ENCODE assay signal across 13 cellular contexts in genomic region chr5:74642543-74642863, GRCh38. TPM values are rescaled to one million over a fixed set of nuclear protein-coding genes. Genes with fewer than 3 reads are reported as not detected.
DNase-seq lines count a peak whose midpoint lies in the region; ATAC-seq, FAIRE-seq and TF ChIP-seq lines count a peak whose summit lies in the region.
"Had no signal": no experiment of that assay in that cellular context is flagged by ENCODE, and none has a peak within 500 bp of the region (broad histone marks: within the 10 kb centered on the region; RNA-seq: fewer than 3 reads in every experiment).

No MANE protein-coding gene starts in this region.

- peak overlapping the region; percentile 94 for H3K27ac ChIP-seq in left ventricle myocardium inferior (replicated peaks)
- H3K27ac ChIP-seq in mesodermal cell (ENCODE audit: low read depth, low read length, severe bottlenecking) = peak overlapping the region; percentile 91
- H3K27ac ChIP-seq in upper lobe of right lung = peak overlapping the region; percentile 93

- H3K4me3 ChIP-seq in left ventricle myocardium inferior = no peak overlapping the region
- no peak overlapping the region for H3K4me3 ChIP-seq in mesodermal cell (ENCODE audit: extremely low read depth, insufficient read depth, low read length, poor library complexity, severe bottlenecking)
- H3K4me3 ChIP-seq in upper lobe of right lung = no peak overlapping the region

- H3K4me3 Mint-ChIP-seq in central memory CD8-positive, alpha-beta T cell = no peak overlapping the region

- H3K9me3 ChIP-seq in left ventricle myocardium inferior (replicated peaks) (no peaks in the 10 kb centered on the region), mesodermal cell (ENCODE audit: control insufficient read depth, low read length) (no peaks in the 10 kb centered on the region), upper lobe of right lung (no peaks in the 10 kb centered on the region)

- peaks cover 13% of the 10 kb centered on the region for H3K36me3 Mint-ChIP-seq in central memory CD8-positive, alpha-beta T cell (ENCODE audit: insufficient read depth)

- no peaks in the 10 kb centered on the region for H3K9me3 Mint-ChIP-seq in central memory CD8-positive, alpha-beta T cell

- no peaks in the 10 kb centered on the region for H3K27me3 Mint-ChIP-seq in central memory CD8-positive, alpha-beta T cell

- intact Hi-C loops in left ventricle myocardium inferior (cut with micrococcal nuclease) (loop anchor here (5.0 to 10.0 kb wide), 2 partner anchors 605 to 848 kb away; no protein-coding TSS in a partner anchor), Right ventricle myocardium inferior (cut with DNase I) (loop anchor here (5.0 to 10.0 kb wide), 8 partner anchors 105 to 1048 kb away; no protein-coding TSS in a partner anchor), upper lobe of right lung (cut with DNase I) (loop anchor here (5.0 kb wide), 1 partner anchor 605 kb away; no protein-coding TSS in a partner anchor)

- H3K36me3 ChIP-seq in left ventricle myocardium inferior = no peaks in the 10 kb centered on the region
- H3K36me3 ChIP-seq in mesodermal cell (ENCODE audit: control insufficient read depth, insufficient read depth, low read length) = peaks cover 19% of the 10 kb centered on the region
- no peaks in the 10 kb centered on the region for H3K36me3 ChIP-seq in upper lobe of right lung

- WGBS in mesodermal cell (ENCODE audit: insufficient coverage in 2 of 2), 2 experiments = 79 to 93% methylated on average over 2 to 4 of the region's 6 CpGs

- DNase-seq in left ventricle myocardium inferior (no peak), Right ventricle myocardium inferior (ENCODE audit: missing footprints) (no peak), upper lobe of right lung (no peak), GM12891 (ENCODE audit: insufficient read length, low spot score) (no peak), NCI-H1092 treated with DMSO at 0.1 percent for 48 hours (lab: John Stamatoyannopoulos, UW) (no peak)
- DNase-seq in central memory CD8-positive, alpha-beta T cell (ENCODE audit: low spot score in 2 of 2) = no peak
- DNase-seq: activated CD8-positive, alpha-beta memory T cell treated with anti-CD3 and anti-CD28 coated beads, Interleukin-2, amount 50 U/mL, for 48 hours; effector CD4-positive, alpha-beta T cell; SHP77 treated with DMSO at 0.1 percent for 48 hours; stimulated activated CD4-positive, alpha-beta T cell treated with anti-CD3 and anti-CD28 coated beads, Interleukin-1b, Interleukin-23, amount 100 ng/mL, for 48 hours had no signal

- no peak for ATAC-seq in Right ventricle myocardium inferior
- no peak for ATAC-seq in central memory CD8-positive, alpha-beta T cell (replicated peaks; ENCODE audit: extremely low read depth, poor library complexity, severe bottlenecking)
- ATAC-seq in upper lobe of right lung = no peak
- no peak for ATAC-seq in GM19328 (IDR thresholded peaks at IDR 0.05; ENCODE audit: unreplicated experiment)

- peak overlapping the region; percentile 54 for H3K27ac Mint-ChIP-seq in central memory CD8-positive, alpha-beta T cell (ENCODE audit: low read depth)

- no peak for TF ChIP-seq POLR2A in GM12891 (IDR thresholded peaks at IDR 0.05; ENCODE audit: low read depth, low read length)

- H3K4me1 ChIP-seq in left ventricle myocardium inferior (peaks cover 65% of the 10 kb centered on the region), mesodermal cell (ENCODE audit: control insufficient read depth, insufficient read depth, low read length, poor library complexity, severe bottlenecking) (peaks cover 30% of the 10 kb centered on the region), upper lobe of right lung (peaks cover 38% of the 10 kb centered on the region)

- peaks cover 45% of the 10 kb centered on the region for H3K4me1 Mint-ChIP-seq in central memory CD8-positive, alpha-beta T cell

- FAIRE-seq in GM12891 (lab: Jason Lieb, UNC) = no peak
- FAIRE-seq: GM19239 had no signal

- TF ChIP-seq CTCF in left ventricle myocardium inferior (IDR thresholded peaks at IDR 0.05; ENCODE audit: borderline replicate concordance) = no peak
- TF ChIP-seq CTCF in upper lobe of right lung (IDR thresholded peaks at IDR 0.05) = no peak

- H3K27me3 ChIP-seq in left ventricle myocardium inferior (ENCODE audit: low read depth) (no peaks in the 10 kb centered on the region), upper lobe of right lung (no peaks in the 10 kb centered on the region)

TF ChIP-seq in GM12891, 5 proteins besides CTCF, POLR2A, EP300 and RAD21:
- TF ChIP-seq PAX5 (IDR thresholded peaks at IDR 0.05; ENCODE audit: insufficient read depth, low read length, severe bottlenecking) (no peak), SPI1 (IDR thresholded peaks at IDR 0.05; ENCODE audit: low read depth, low read length) (no peak), POU2F2 (IDR thresholded peaks at IDR 0.05; ENCODE audit: low read depth, low read length) (no peak), TAF1 (IDR thresholded peaks at IDR 0.05; ENCODE audit: low read depth, low read length) (no peak), POLR2AphosphoS5 (IDR thresholded peaks at IDR 0.05; ENCODE audit: low read depth, low read length) (no peak)

RNA-seq across cellular contexts. Expression of gene ENC1, which starts 2.0 kb away (rescaled TPM):
- 3.8 TPM for total RNA-seq in left ventricle myocardium inferior
- total RNA-seq in Right ventricle myocardium inferior = 3.7 TPM
- 138 TPM for polyA plus RNA-seq in mesodermal cell (2013, experiment 1 of 2)
- polyA plus RNA-seq in mesodermal cell (2013, experiment 2 of 2) = 107 TPM
- total RNA-seq in upper lobe of right lung = 15.0 TPM
- polyA plus RNA-seq in GM12891 (2012; ENCODE audit: low read depth, missing spikeins) = 9.9 TPM

RNA-seq across cellular contexts. Expression of gene HEXB, which starts 42.5 kb away (rescaled TPM):
- total RNA-seq in left ventricle myocardium inferior = 138 TPM
- 95.7 TPM for total RNA-seq in Right ventricle myocardium inferior
- polyA plus RNA-seq in mesodermal cell (2013, experiment 1 of 2) = 106 TPM
- 108 TPM for polyA plus RNA-seq in mesodermal cell (2013, experiment 2 of 2)
- total RNA-seq in upper lobe of right lung = 294 TPM
- polyA plus RNA-seq in GM12891 (2012; ENCODE audit: low read depth, missing spikeins) = 38.1 TPM
